Comparison of ENCODE assay signal across 9 cellular contexts in genomic region chr17:39164675-39165143, GRCh38. TPM values are rescaled to one million over a fixed set of nuclear protein-coding genes. Genes with fewer than 3 reads are reported as not detected.
A peak's percentile ranks its signal among the peaks of the same experiment; 100 is the strongest.
DNase-seq lines count a peak whose midpoint lies in the region; ATAC-seq, FAIRE-seq and TF ChIP-seq lines count a peak whose summit lies in the region.
"Had no signal": no experiment of that assay in that cellular context is flagged by ENCODE, and none has a peak within 500 bp of the region (broad histone marks: within the 10 kb centered on the region; RNA-seq: fewer than 3 reads in every experiment).

No MANE protein-coding gene starts in this region.

- no peaks in the 10 kb centered on the region for H3K36me3 ChIP-seq in MG63
- H3K36me3 ChIP-seq in astrocyte (ENCODE audit: insufficient read depth, low read length), result no peaks in the 10 kb centered on the region
- H3K36me3 ChIP-seq in hepatocyte (replicated peaks; ENCODE audit: insufficient read depth, low read depth), result no peaks in the 10 kb centered on the region
- no peaks in the 10 kb centered on the region for H3K36me3 ChIP-seq in rectal smooth muscle tissue (ENCODE audit: control insufficient read depth, insufficient read depth, low read length)
- no peaks in the 10 kb centered on the region for H3K36me3 ChIP-seq in vagina

- H3K27me3 ChIP-seq in CD4-positive, alpha-beta T cell (ENCODE audit: control insufficient read depth, insufficient read depth, low read length), result peaks cover 17% of the 10 kb centered on the region
- H3K27me3 ChIP-seq in MG63, result 0 out of 2 replicates have a peak, but pooled peaks cover 2% of the 10 kb centered on the region
- peaks cover 41% of the 10 kb centered on the region for H3K27me3 ChIP-seq in astrocyte (ENCODE audit: insufficient read depth, low read length)
- peaks cover 13% of the 10 kb centered on the region for H3K27me3 ChIP-seq in hepatocyte
- no peaks in the 10 kb centered on the region for H3K27me3 ChIP-seq in rectal smooth muscle tissue (ENCODE audit: control insufficient read depth, insufficient read depth, low read length)
- H3K27me3 ChIP-seq in vagina, result no peaks in the 10 kb centered on the region

- no peak for TF ChIP-seq POLR2A in vagina (IDR thresholded peaks at IDR 0.05)

- H3K27ac Mint-ChIP-seq in CD4-positive, alpha-beta T cell, result no peak overlapping the region
- H3K27ac Mint-ChIP-seq in astrocyte (ENCODE audit: unreplicated experiment), result peak overlapping the region; percentile 14

- H3K4me3 ChIP-seq in MG63 (peak overlapping the region; percentile 8; the same call in 1 of the 2 replicates), astrocyte (ENCODE audit: insufficient read depth, low read depth, low read length) (peak overlapping the region; percentile 53), hepatocyte (no peak overlapping the region), rectal smooth muscle tissue (ENCODE audit: low read length) (peak overlapping the region; percentile 76), vagina (peak overlapping the region; percentile 51 to 59)

- H3K79me2 ChIP-seq in astrocyte (ENCODE audit: insufficient read depth, low read length) (no peaks in the 10 kb centered on the region), hepatocyte (no peaks in the 10 kb centered on the region)

- peaks cover 4% of the 10 kb centered on the region for H3K4me1 ChIP-seq in astrocyte (ENCODE audit: insufficient read depth, low read length)
- no peaks in the 10 kb centered on the region for H3K4me1 ChIP-seq in hepatocyte (ENCODE audit: insufficient read depth)
- peaks cover 2% of the 10 kb centered on the region for H3K4me1 ChIP-seq in rectal smooth muscle tissue (ENCODE audit: control insufficient read depth, insufficient read depth, low read length)
- H3K4me1 ChIP-seq in vagina, result peaks cover 25% of the 10 kb centered on the region

- intact Hi-C loops in CD4-positive, alpha-beta T cell (cut with DNase I, micrococcal nuclease), result loop anchor here in 1 of 2 experiments (2.0 kb wide), 1 partner anchor 80 kb away; no protein-coding TSS in a partner anchor
- intact Hi-C loops in vagina (cut with DNase I), result loop anchor here (10.0 kb wide), 1 partner anchor 80 kb away; no protein-coding TSS in a partner anchor

- peak overlapping the region; percentile 86 for H3K4me2 ChIP-seq in astrocyte (ENCODE audit: low read length)
- peak overlapping the region; percentile 93 for H3K4me2 ChIP-seq in hepatocyte

- H3K9me3 Mint-ChIP-seq in CD4-positive, alpha-beta T cell, result no peaks in the 10 kb centered on the region
- no peaks in the 10 kb centered on the region for H3K9me3 Mint-ChIP-seq in astrocyte (ENCODE audit: unreplicated experiment)

- H3K9me2 ChIP-seq in hepatocyte (replicated peaks; ENCODE audit: insufficient read depth), result no peaks in the 10 kb centered on the region

- no peaks in the 10 kb centered on the region for H4K20me1 ChIP-seq in astrocyte (ENCODE audit: insufficient read depth, low read length)
- H4K20me1 ChIP-seq in hepatocyte (ENCODE audit: insufficient read depth, poor library complexity, severe bottlenecking), result no peaks in the 10 kb centered on the region

- CTCF ChIA-PET in CD4-positive, alpha-beta T cell (lab: Charles Lee), result interaction anchor here (0.6 to 3.8 kb wide), 30 partner anchors 10 to 295 kb away, joined by 3 to 47 read pairs (median 4); partner anchors contain the start of genes LASP1 and RPL19

- DNase-seq in CD4-positive, alpha-beta T cell, result peak; percentile 56 to 72 (median 60)
- peak; percentile 87 for DNase-seq in MG63
- DNase-seq in T-helper 2 cell, result peak; percentile 35 to 93 (median 61)
- peak; percentile 94 for DNase-seq in astrocyte (ENCODE audit: low read depth)
- peak; percentile 81 for DNase-seq in hepatocyte (ENCODE audit: low spot score)
- no peak for DNase-seq in vagina (ENCODE audit: extremely low spot score in 2 of 2)

- no peaks in the 10 kb centered on the region for H3K9me3 ChIP-seq in CD4-positive, alpha-beta T cell (ENCODE audit: control insufficient read depth, low read length)
- H3K9me3 ChIP-seq in MG63 (peaks cover 5% of the 10 kb centered on the region), astrocyte (ENCODE audit: insufficient read depth, low read depth, low read length) (no peaks in the 10 kb centered on the region), hepatocyte (ENCODE audit: low read depth) (no peaks in the 10 kb centered on the region), vagina (no peaks in the 10 kb centered on the region)

- peaks cover 27% of the 10 kb centered on the region for H3K4me1 Mint-ChIP-seq in CD4-positive, alpha-beta T cell (ENCODE audit: low read depth)
- peaks cover 5% of the 10 kb centered on the region for H3K4me1 Mint-ChIP-seq in astrocyte (ENCODE audit: low read depth, unreplicated experiment)

- POLR2A ChIA-PET in CD4-positive, alpha-beta T cell (lab: Charles Lee), result interaction anchor here (0.5 to 5.5 kb wide), 16 partner anchors 9 to 311 kb away, joined by 3 to 35 read pairs (median 4); partner anchors contain the start of genes FBXO47, LASP1, PLXDC1 and RPL19

- TF ChIP-seq CTCF in CD4-positive, alpha-beta T cell (IDR thresholded peaks at IDR 0.05), result peak; percentile 94
- TF ChIP-seq CTCF in astrocyte (IDR thresholded peaks at IDR 0.05; ENCODE audit: insufficient read depth, low read depth, low read length) (peak; percentile 74), hepatocyte (IDR thresholded peaks at IDR 0.05; ENCODE audit: poor library complexity) (peak; percentile 68), vagina (IDR thresholded peaks at IDR 0.05) (peak; percentile 48 to 78 (median 69))

- WGBS in hepatocyte (ENCODE audit: low lambda C conversion rate, missing lambda C conversion rate), result 1% methylated on average over 15 of the region's 15 CpGs

- peaks cover 34% of the 10 kb centered on the region for H3K27me3 Mint-ChIP-seq in CD4-positive, alpha-beta T cell
- peaks cover 33% of the 10 kb centered on the region for H3K27me3 Mint-ChIP-seq in astrocyte (ENCODE audit: low read depth, unreplicated experiment)

- peak; percentile 86 for ATAC-seq in CD4-positive, alpha-beta T cell (ENCODE audit: poor library complexity)
- ATAC-seq in GM21423 (IDR thresholded peaks at IDR 0.05; ENCODE audit: unreplicated experiment), result peak; percentile 77

- no peak for FAIRE-seq in astrocyte (lab: Jason Lieb, UNC)
- FAIRE-seq: TTC549 had no signal

- no peaks in the 10 kb centered on the region for H3K36me3 Mint-ChIP-seq in CD4-positive, alpha-beta T cell (ENCODE audit: low read depth)
- H3K36me3 Mint-ChIP-seq in astrocyte (ENCODE audit: low read depth, unreplicated experiment), result no peaks in the 10 kb centered on the region

- H3K9ac ChIP-seq in astrocyte (ENCODE audit: low read length) (no peak overlapping the region), rectal smooth muscle tissue (ENCODE audit: low read length) (no peak overlapping the region)

- peak overlapping the region; percentile 79 for H2AFZ ChIP-seq in astrocyte (ENCODE audit: low read depth, low read length)
- peak overlapping the region; percentile 41 for H2AFZ ChIP-seq in hepatocyte

- peak overlapping the region; percentile 90 for H3K4me3 Mint-ChIP-seq in CD4-positive, alpha-beta T cell
- H3K4me3 Mint-ChIP-seq in astrocyte (ENCODE audit: unreplicated experiment), result peak overlapping the region; percentile 80

- H3K27ac ChIP-seq in CD4-positive, alpha-beta T cell (ENCODE audit: low read depth, low read length), result no peak overlapping the region
- no peak overlapping the region for H3K27ac ChIP-seq in astrocyte (ENCODE audit: low read depth, low read length)
- no peak overlapping the region for H3K27ac ChIP-seq in hepatocyte
- no peak overlapping the region for H3K27ac ChIP-seq in rectal smooth muscle tissue (ENCODE audit: low read depth, low read length)
- H3K27ac ChIP-seq in vagina, result peak overlapping the region; percentile 50

RNA-seq across cellular contexts. Expression of gene ARL5C, which starts 1.3 kb away (rescaled TPM):
- not detected for total RNA-seq in CD4-positive, alpha-beta T cell
- total RNA-seq in MG63 (2014; rRNA removed; shearing (Covaris generic); ENCODE audit: low replicate concordance), result not detected in 2 replicates
- total RNA-seq in astrocyte (not detected in 2 replicates), hepatocyte (not detected in 2 replicates), vagina (not detected)
- polyA plus RNA-seq in hepatocyte, result not detected in 2 replicates

RNA-seq across cellular contexts. Expression of gene PLXDC1, which starts 13.3 kb away (rescaled TPM):
- total RNA-seq in CD4-positive, alpha-beta T cell, result 10 to 100 TPM; 66.7 to 67.6 TPM
- total RNA-seq in MG63 (2014; rRNA removed; shearing (Covaris generic); ENCODE audit: low replicate concordance), result not detected in 2 replicates
- 8.9 and 13.8 TPM in 2 replicates for total RNA-seq in astrocyte
- 4.1 and 8.6 TPM in 2 replicates for total RNA-seq in hepatocyte
- 3.9 and 4.1 TPM in 2 replicates for polyA plus RNA-seq in hepatocyte
- total RNA-seq in vagina, result 6.6 TPM

RNA-seq across cellular contexts. Expression of gene CACNB1, which starts 32.8 kb away (rescaled TPM):
- total RNA-seq in CD4-positive, alpha-beta T cell, result 10 to 100 TPM; 14.9 to 15.5 TPM
- total RNA-seq in MG63 (2014; rRNA removed; shearing (Covaris generic); ENCODE audit: low replicate concordance), result 2.2 and 2.4 TPM in 2 replicates
- 16.6 and 16.9 TPM in 2 replicates for total RNA-seq in astrocyte
- total RNA-seq in hepatocyte, result 1.9 and 2.2 TPM in 2 replicates
- 4.2 and 6.3 TPM in 2 replicates for polyA plus RNA-seq in hepatocyte
- 8.3 TPM for total RNA-seq in vagina

RNA-seq across cellular contexts. Expression of gene RPL19, which starts 35.4 kb away (rescaled TPM):
- total RNA-seq in CD4-positive, alpha-beta T cell, result 1,000 to 10,000 TPM; 3,527 to 3,670 TPM
- 4,123 and 4,721 TPM in 2 replicates for total RNA-seq in MG63 (2014; rRNA removed; shearing (Covaris generic); ENCODE audit: low replicate concordance)
- total RNA-seq in astrocyte, result 1,346 and 1,451 TPM in 2 replicates
- 1,924 and 2,459 TPM in 2 replicates for total RNA-seq in hepatocyte
- polyA plus RNA-seq in hepatocyte, result 806 and 874 TPM in 2 replicates
- total RNA-seq in vagina, result 2,758 TPM

Comparison
In these comparisons a context has a peak if more than half of its experiments do, and no peak if none do; other contexts are left out.
1. DNase-seq: peak in CD4-positive, alpha-beta T cell (10 of 10), MG63 (single experiment), T-helper 2 cell (5 of 5), astrocyte (single experiment) and hepatocyte (single experiment); none in vagina (0 of 2).
2. Peak in every context shown above with its lines, with median percentiles within 50 percentile points of each other: CTCF ChIP-seq.